Comparison of ENCODE assay signal across 9 cellular contexts in the genomic region with DNA sequence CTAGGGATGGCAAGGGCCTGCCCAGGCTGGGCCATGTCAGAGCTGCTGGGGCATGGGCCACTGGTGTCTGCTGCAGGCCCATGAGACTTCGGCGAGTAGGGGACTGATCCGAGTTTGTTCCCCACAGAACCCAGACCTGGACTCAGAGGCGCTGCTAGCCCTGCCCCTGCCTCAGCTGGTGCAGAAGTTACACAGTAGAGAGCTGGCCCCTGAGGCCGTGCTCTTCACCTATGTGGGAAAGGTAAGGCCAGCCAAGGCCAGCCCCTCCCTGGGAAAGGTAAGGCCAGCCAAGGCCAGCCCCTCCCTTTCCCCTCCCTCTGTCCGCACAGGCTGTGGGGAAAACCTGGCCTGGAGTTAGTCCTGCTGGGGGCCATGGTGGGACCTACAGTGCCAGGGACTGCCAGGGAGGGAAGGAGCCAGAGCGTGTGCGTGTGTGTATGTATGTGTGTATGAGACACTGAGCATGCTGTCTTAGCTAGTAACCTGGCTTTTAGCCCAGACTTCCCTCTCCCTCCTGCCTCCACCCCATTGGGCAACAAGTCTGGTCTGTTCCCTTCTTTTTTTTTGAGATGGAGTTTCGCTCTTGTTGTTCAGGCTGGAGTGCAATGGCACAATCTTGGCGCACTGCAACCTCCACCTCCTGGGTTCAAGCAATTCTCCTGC. TPM values are rescaled to one million over a fixed set of nuclear protein-coding genes. Genes with fewer than 3 reads are reported as not detected.
A peak's percentile ranks its signal among the peaks of the same experiment; 100 is the strongest.
DNase-seq lines count a peak whose midpoint lies in the region; ATAC-seq, FAIRE-seq and TF ChIP-seq lines count a peak whose summit lies in the region.
"Had no signal": no experiment of that assay in that cellular context is flagged by ENCODE, and none has a peak within 500 bp of the region (broad histone marks: within the 10 kb centered on the region; RNA-seq: fewer than 3 reads in every experiment).

No MANE protein-coding gene starts in this region.

- peaks cover 8 to 20% of the 10 kb centered on the region in 2 donors for H3K36me3 Mint-ChIP-seq in CD14-positive monocyte
- H3K36me3 Mint-ChIP-seq in endothelial cell (ENCODE audit: low read depth, unreplicated experiment): no peaks in the 10 kb centered on the region
- no peaks in the 10 kb centered on the region for H3K36me3 Mint-ChIP-seq in activated T-cell treated with anti-CD3 and anti-CD28 coated beads, Interleukin-2, amount 50 U/mL, for 72 hours (ENCODE audit: insufficient read depth in 2 of 2)
- H3K36me3 Mint-ChIP-seq: brain had no signal

- DNase-seq in CD14-positive monocyte (ENCODE audit: low spot score): peak; percentile 69
- DNase-seq in MV-4-11 (lab: John Stamatoyannopoulos, UW): peak; percentile 93
- DNase-seq in GM12878 (ENCODE audit: low read depth, low spot score): no peak
- DNase-seq in iris pigment epithelial cell (ENCODE audit: low read depth): peak; percentile 97
- peak; percentile 96 for DNase-seq in superior temporal gyrus (ENCODE audit: extremely low spot score)
- no peak for DNase-seq in endothelial cell (ENCODE audit: low spot score)
- no peak for DNase-seq in UCSD-AML1 (lab: John Stamatoyannopoulos, UW; ENCODE audit: unreplicated experiment)
- no peak for DNase-seq in activated T-cell treated with anti-CD3 and anti-CD28 coated beads, Interleukin-2, amount 50 U/mL, for 72 hours

- TF ChIP-seq RAD21 in GM12878 (IDR thresholded peaks at IDR 0.05; ENCODE audit: insufficient read depth, low read depth, low read length): no peak

- no peaks in the 10 kb centered on the region for H3K9me3 ChIP-seq in GM12878 (replicated peaks; ENCODE audit: control insufficient read depth, insufficient read depth, low read length)

- H3K9me3 Mint-ChIP-seq in CD14-positive monocyte (no peaks in the 10 kb centered on the region), endothelial cell (ENCODE audit: unreplicated experiment) (no peaks in the 10 kb centered on the region)
- H3K9me3 Mint-ChIP-seq in activated T-cell treated with anti-CD3 and anti-CD28 coated beads, Interleukin-2, amount 50 U/mL, for 72 hours: no peaks in the 10 kb centered on the region
- H3K9me3 Mint-ChIP-seq: brain had no signal

- no peak overlapping the region for H3K4me3 ChIP-seq in GM12878

- RAD21 ChIA-PET in GM12878 (lab: Charles Lee; ENCODE audit: unreplicated experiment): no interaction called here

- no peak for TF ChIP-seq EP300 in GM12878 (IDR thresholded peaks at IDR 0.05; ENCODE audit: borderline replicate concordance in 1 of 2, control insufficient read depth in 1 of 2, low read depth in 2 of 2, low read length in 2 of 2)

- H3K27ac ChIP-seq in GM12878 (ENCODE audit: control insufficient read depth, insufficient read depth): no peak overlapping the region

- H3K27me3 Mint-ChIP-seq in CD14-positive monocyte (ENCODE audit: low read depth in 3 of 3) (peaks cover 1 to 2% (median 2%) of the 10 kb centered on the region in 3 donors), endothelial cell (ENCODE audit: unreplicated experiment) (peaks cover 8% of the 10 kb centered on the region)
- H3K27me3 Mint-ChIP-seq in activated T-cell treated with anti-CD3 and anti-CD28 coated beads, Interleukin-2, amount 50 U/mL, for 72 hours (ENCODE audit: low read depth): no peaks in the 10 kb centered on the region
- H3K27me3 Mint-ChIP-seq: brain had no signal

- no peaks in the 10 kb centered on the region for H3K36me3 ChIP-seq in GM12878 (ENCODE audit: control insufficient read depth in 2 of 2, insufficient read depth in 2 of 2, low read length in 1 of 2)

- H3K4me3 Mint-ChIP-seq in CD14-positive monocyte: peak overlapping the region in 1 of 2 donors; percentile 51
- H3K4me3 Mint-ChIP-seq in endothelial cell (ENCODE audit: unreplicated experiment): no peak overlapping the region
- H3K4me3 Mint-ChIP-seq in activated T-cell treated with anti-CD3 and anti-CD28 coated beads, Interleukin-2, amount 50 U/mL, for 72 hours: no peak overlapping the region

- CTCF ChIA-PET in GM12878 (lab: Yijun Ruan, JAX): interaction anchor here (0.6 to 1.7 kb wide), 2 partner anchors 69 to 169 kb away, joined by 4 read pairs; no protein-coding TSS in a partner anchor

- H3K4me1 ChIP-seq in GM12878 (ENCODE audit: control insufficient read depth, insufficient read depth, low read length): no peaks in the 10 kb centered on the region

- H3K9ac ChIP-seq in GM12878 (ENCODE audit: control insufficient read depth, insufficient read depth, low read length): no peak overlapping the region

- H3K4me1 Mint-ChIP-seq in CD14-positive monocyte (peaks cover 68% of the 10 kb centered on the region), endothelial cell (ENCODE audit: unreplicated experiment) (peaks cover 2% of the 10 kb centered on the region)
- no peaks in the 10 kb centered on the region for H3K4me1 Mint-ChIP-seq in activated T-cell treated with anti-CD3 and anti-CD28 coated beads, Interleukin-2, amount 50 U/mL, for 72 hours (ENCODE audit: low read depth)

- peak overlapping the region; percentile 63 to 88 (median 77) for H3K27ac Mint-ChIP-seq in CD14-positive monocyte
- no peak overlapping the region for H3K27ac Mint-ChIP-seq in endothelial cell (ENCODE audit: unreplicated experiment)
- no peak overlapping the region for H3K27ac Mint-ChIP-seq in activated T-cell treated with anti-CD3 and anti-CD28 coated beads, Interleukin-2, amount 50 U/mL, for 72 hours

- FAIRE-seq in GM12878 (lab: Jason Lieb, UNC): no peak

- intact Hi-C loops in CD14-positive monocyte (cut with micrococcal nuclease) (loop anchor here in 1 of 2 donors (5.0 to 10.0 kb wide), 2 partner anchors 35 to 323 kb away; no protein-coding TSS in a partner anchor), GM12878 (cut with micrococcal nuclease; ENCODE audit: unreplicated experiment) (no loop called here)

- H3K4me2 ChIP-seq in GM12878 (ENCODE audit: control insufficient read depth, insufficient read depth): no peak overlapping the region

- TF ChIP-seq CTCF in CD14-positive monocyte (IDR thresholded peaks at IDR 0.05) (no peak), GM12878 (IDR thresholded peaks at IDR 0.05 in 2 of 3, conservative IDR thresholded peaks at IDR 0.05 in 1 of 3; ENCODE audit: control insufficient read depth in 2 of 3, extremely low read depth in 1 of 3, insufficient read depth in 1 of 3, low read depth in 3 of 3, low read length in 3 of 3) (no peak), endothelial cell (IDR thresholded peaks at IDR 0.05; ENCODE audit: unreplicated experiment) (no peak)

- no peaks in the 10 kb centered on the region for H3K79me2 ChIP-seq in GM12878 (ENCODE audit: control insufficient read depth, insufficient read depth, low read length)

- 67% methylated on average over 10 of the region's 10 CpGs for WGBS in GM12878 (ENCODE audit: insufficient coverage, insufficient replicate concordance, low lambda C conversion rate, missing lambda C conversion rate)

- no peak for TF ChIP-seq POLR2A in GM12878 (IDR thresholded peaks at IDR 0.05; ENCODE audit: low read depth, low read length)

- SMC1A ChIA-PET in GM12878 (lab: Charles Lee; ENCODE audit: uncharacterized antibody, unreplicated experiment): interaction anchor here (1.1 to 1.4 kb wide), 2 partner anchors 30 to 68 kb away, joined by 3 read pairs; no protein-coding TSS in a partner anchor

- no peak overlapping the region for H2AFZ ChIP-seq in GM12878 (ENCODE audit: control insufficient read depth, low read depth, low read length)

- H3K27me3 ChIP-seq in GM12878 (replicated peaks in 1 of 2; ENCODE audit: control insufficient read depth in 2 of 2, insufficient read depth in 2 of 2, low read length in 1 of 2): no peaks in the 10 kb centered on the region

- POLR2A ChIA-PET in GM12878 (lab: Charles Lee): interaction anchor here (0.5 kb wide), 1 partner anchor 294 kb away, joined by 3 read pairs; no protein-coding TSS in a partner anchor

- BruUV-seq in GM12878 (replicated peaks; lab: Mats Ljungman, UMichigan): no TSS peak

- peak; percentile 63 for ATAC-seq in GM12878
- ATAC-seq in activated T-cell treated with anti-CD3 and anti-CD28 coated beads, Interleukin-2, amount 50 U/mL, for 72 hours (replicated peaks in 1 of 2): no peak

- in situ Hi-C loops in GM12878 (cut with MboI): no loop called here

- no peaks in the 10 kb centered on the region for H4K20me1 ChIP-seq in GM12878 (ENCODE audit: control insufficient read depth, insufficient read depth)

TF ChIP-seq in GM12878, 131 proteins besides CTCF, POLR2A, EP300 and RAD21 (continues in another document):
- TF ChIP-seq STAT3 (IDR thresholded peaks at IDR 0.05; ENCODE audit: low read depth, low read length) (no peak), MTA2 (IDR thresholded peaks at IDR 0.05; ENCODE audit: low read depth) (no peak), POLR2AphosphoS2 (IDR thresholded peaks at IDR 0.05; ENCODE audit: low read depth, low read length) (no peak), LARP7 (IDR thresholded peaks at IDR 0.05) (no peak)
- TF ChIP-seq, protein P1, sequence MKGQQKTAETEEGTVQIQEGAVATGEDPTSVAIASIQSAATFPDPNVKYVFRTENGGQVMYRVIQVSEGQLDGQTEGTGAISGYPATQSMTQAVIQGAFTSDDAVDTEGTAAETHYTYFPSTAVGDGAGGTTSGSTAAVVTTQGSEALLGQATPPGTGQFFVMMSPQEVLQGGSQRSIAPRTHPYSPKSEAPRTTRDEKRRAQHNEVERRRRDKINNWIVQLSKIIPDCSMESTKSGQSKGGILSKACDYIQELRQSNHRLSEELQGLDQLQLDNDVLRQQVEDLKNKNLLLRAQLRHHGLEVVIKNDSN (IDR thresholded peaks at IDR 0.05; ENCODE audit: borderline replicate concordance, extremely low read length, insufficient read depth, low read depth, low read length): no peak

RNA-seq across cellular contexts. Expression of gene FAAH, which starts 8.0 kb away (rescaled TPM):
- polyA plus RNA-seq in CD14-positive monocyte: 10 to 100 TPM; 11.5 TPM
- 13.3 and 15.1 TPM in 2 replicates for total RNA-seq in GM12878 (2013; cell fraction: nucleolus; rRNA removed)
- total RNA-seq in GM12878 (2014; rRNA removed): 0.98 and 1.4 TPM in 2 replicates
- total RNA-seq in GM12878 (2014; rRNA removed; fragmentation: Illumina TruSeq; extraction: Trizol): 0.22 TPM in 1 of 2 replicates, not detected in the other
- 0.72 and 0.77 TPM in 2 replicates for total RNA-seq in GM12878 (2021)
- polyA plus RNA-seq in GM12878 (2011; ENCODE audit: low read depth): 0.50 TPM
- 1.7 and 2.5 TPM in 2 replicates for polyA plus RNA-seq in GM12878 (2011; rRNA removed)
- 2.0 and 2.9 TPM in 2 replicates for polyA plus RNA-seq in GM12878 (2011; cell fraction: cytosol; rRNA removed)
- 31.6 and 35.8 TPM in 2 replicates for polyA plus RNA-seq in GM12878 (2011; cell fraction: nucleus; rRNA removed)
- 2.1 and 2.6 TPM in 2 replicates for polyA plus RNA-seq in GM12878 (2012)
- 0.11 and 0.37 TPM in 2 replicates for polyA plus RNA-seq in GM12878 (2014; fragmentation: Illumina TruSeq; extraction: Trizol)
- under 1 TPM in 1 of 2 experiments, not detected in 1; 0.07 TPM for polyA plus RNA-seq in GM12878 (2014; fragmentation: Nextera tagmentation; extraction: Ambion mirVana)
- polyA plus RNA-seq in GM12878 (2014; rRNA removed): 0.52 and 0.64 TPM in 2 replicates
- polyA plus RNA-seq in GM12878 (2016; fragmentation: Nextera tagmentation; extraction: Ambion mirVana): under 1 TPM; 0.51 to 0.69 TPM
- polyA minus RNA-seq in GM12878 (2011; rRNA and poly(A)+ RNA removed): 0.88 and 4.1 TPM in 2 replicates
- 0.83 TPM in 1 of 2 replicates, not detected in the other for polyA minus RNA-seq in GM12878 (2011; cell fraction: cytosol; rRNA and poly(A)+ RNA removed)
- 4.1 and 5.5 TPM in 2 replicates for polyA minus RNA-seq in GM12878 (2011; cell fraction: nucleus; rRNA and poly(A)+ RNA removed)
- 2.7 TPM for total RNA-seq in endothelial cell (ENCODE audit: unreplicated experiment)
- 1 to 10 TPM; 5.1 to 8.8 TPM for total RNA-seq in activated T-cell treated with anti-CD3 and anti-CD28 coated beads, Interleukin-2, amount 50 U/mL, for 72 hours

Comparison
In these comparisons a context has a peak if more than half of its experiments do, and no peak if none do; other contexts are left out.
1. DNase-seq: peak in CD14-positive monocyte (single experiment), MV-4-11 (single experiment), iris pigment epithelial cell (single experiment) and superior temporal gyrus (single experiment); none in GM12878 (single experiment), endothelial cell (single experiment), UCSD-AML1 (single experiment) and activated T-cell treated with anti-CD3 and anti-CD28 coated beads, Interleukin-2, amount 50 U/mL, for 72 hours (0 of 2).
2. H3K27ac Mint-ChIP-seq: peak in CD14-positive monocyte (7 of 7); none in endothelial cell (single experiment) and activated T-cell treated with anti-CD3 and anti-CD28 coated beads, Interleukin-2, amount 50 U/mL, for 72 hours (single experiment).